1 cellular context compared by ENCODE assay signal in the genomic region with DNA sequence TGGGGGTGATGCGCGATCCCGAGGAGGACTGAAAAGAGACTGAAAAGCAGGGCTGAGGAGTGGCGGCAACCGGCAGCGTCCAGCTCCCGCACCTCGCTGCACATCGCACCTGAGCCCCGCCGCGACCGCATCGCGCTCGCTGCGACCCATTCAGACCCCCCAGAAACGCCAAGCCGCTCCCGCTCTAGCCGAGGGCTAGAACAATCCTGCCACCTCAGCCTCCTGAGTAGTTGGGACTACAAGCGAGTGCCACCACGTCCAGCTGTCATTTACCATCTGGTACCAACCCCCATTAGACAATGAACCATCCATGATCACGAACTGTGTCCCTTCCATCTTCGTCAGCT.
TF ChIP-seq lines count a peak whose summit lies in the region.

No MANE protein-coding gene starts in this region.

TF ChIP-seq in SK-N-SH treated with all-trans-retinoic acid at 6 μM for 48 hours, 23 proteins besides CTCF, POLR2A, EP300 and RAD21 (continued from another document):
- TF ChIP-seq, protein P1, sequence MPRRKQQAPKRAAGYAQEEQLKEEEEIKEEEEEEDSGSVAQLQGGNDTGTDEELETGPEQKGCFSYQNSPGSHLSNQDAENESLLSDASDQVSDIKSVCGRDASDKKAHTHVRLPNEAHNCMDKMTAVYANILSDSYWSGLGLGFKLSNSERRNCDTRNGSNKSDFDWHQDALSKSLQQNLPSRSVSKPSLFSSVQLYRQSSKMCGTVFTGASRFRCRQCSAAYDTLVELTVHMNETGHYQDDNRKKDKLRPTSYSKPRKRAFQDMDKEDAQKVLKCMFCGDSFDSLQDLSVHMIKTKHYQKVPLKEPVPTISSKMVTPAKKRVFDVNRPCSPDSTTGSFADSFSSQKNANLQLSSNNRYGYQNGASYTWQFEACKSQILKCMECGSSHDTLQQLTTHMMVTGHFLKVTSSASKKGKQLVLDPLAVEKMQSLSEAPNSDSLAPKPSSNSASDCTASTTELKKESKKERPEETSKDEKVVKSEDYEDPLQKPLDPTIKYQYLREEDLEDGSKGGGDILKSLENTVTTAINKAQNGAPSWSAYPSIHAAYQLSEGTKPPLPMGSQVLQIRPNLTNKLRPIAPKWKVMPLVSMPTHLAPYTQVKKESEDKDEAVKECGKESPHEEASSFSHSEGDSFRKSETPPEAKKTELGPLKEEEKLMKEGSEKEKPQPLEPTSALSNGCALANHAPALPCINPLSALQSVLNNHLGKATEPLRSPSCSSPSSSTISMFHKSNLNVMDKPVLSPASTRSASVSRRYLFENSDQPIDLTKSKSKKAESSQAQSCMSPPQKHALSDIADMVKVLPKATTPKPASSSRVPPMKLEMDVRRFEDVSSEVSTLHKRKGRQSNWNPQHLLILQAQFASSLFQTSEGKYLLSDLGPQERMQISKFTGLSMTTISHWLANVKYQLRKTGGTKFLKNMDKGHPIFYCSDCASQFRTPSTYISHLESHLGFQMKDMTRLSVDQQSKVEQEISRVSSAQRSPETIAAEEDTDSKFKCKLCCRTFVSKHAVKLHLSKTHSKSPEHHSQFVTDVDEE (CRISPR knock-in tag; IDR thresholded peaks at IDR 0.05), result no peak
- TF ChIP-seq GLIS3 (CRISPR knock-in tag; IDR thresholded peaks at IDR 0.05), result no peak
- no peak for TF ChIP-seq ZNF8 (CRISPR knock-in tag; IDR thresholded peaks at IDR 0.05)
